Comparison of ENCODE assay signal across 17 cellular contexts in the genomic region with DNA sequence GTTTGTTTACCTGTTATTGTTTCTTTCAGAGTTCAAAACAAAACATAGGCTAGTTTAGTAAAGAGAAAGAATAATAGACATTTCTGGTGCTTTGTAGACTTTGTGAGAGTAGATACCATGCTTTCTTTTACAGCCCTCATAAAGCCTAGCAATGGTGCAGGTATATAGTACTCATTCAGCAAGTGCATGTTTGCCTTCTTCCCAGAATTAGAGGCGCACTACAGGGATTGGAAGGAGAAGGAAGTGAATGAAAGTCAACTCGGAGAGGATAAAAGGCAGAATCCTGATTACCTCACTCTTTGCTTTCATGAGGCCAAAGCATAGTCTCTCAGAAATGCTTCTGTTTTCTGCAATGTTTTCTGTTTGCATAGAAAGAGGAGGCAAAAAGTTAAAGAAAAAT. TPM values are rescaled to one million over a fixed set of nuclear protein-coding genes. Genes with fewer than 3 reads are reported as not detected.
DNase-seq lines count a peak whose midpoint lies in the region; ATAC-seq and TF ChIP-seq lines count a peak whose summit lies in the region.
"Had no signal": no experiment of that assay in that cellular context is flagged by ENCODE, and none has a peak within 500 bp of the region (broad histone marks: within the 10 kb centered on the region; RNA-seq: fewer than 3 reads in every experiment).

No MANE protein-coding gene starts in this region.

- peaks cover 9% of the 10 kb centered on the region for H3K4me1 Mint-ChIP-seq in progenitor cell of endocrine pancreas (ENCODE audit: low read depth)
- H3K4me1 Mint-ChIP-seq: B cell had no signal

- intact Hi-C loops in colonic mucosa (cut with DNase I) = no loop called here

- H3K27ac ChIP-seq in HL-60 (replicated peaks) (peak overlapping the region; percentile 7; the same call in 1 of the 2 replicates), colonic mucosa (peak overlapping the region; percentile 75), mucosa of rectum (ENCODE audit: low read depth in 2 of 2, low read length in 2 of 2) (peak overlapping the region; percentile 59 to 63), smooth muscle cell (ENCODE audit: low read depth) (no peak overlapping the region)
- H3K27ac ChIP-seq: GM23248 had no signal

- peaks cover 27% of the 10 kb centered on the region for H3K36me3 Mint-ChIP-seq in progenitor cell of endocrine pancreas (ENCODE audit: insufficient read depth)

- 94% methylated on average over 2 of the region's 2 CpGs for WGBS in smooth muscle cell (ENCODE audit: low lambda C conversion rate)

- peak overlapping the region in 1 of 2 donors; percentile 4 for H3K9ac ChIP-seq in colonic mucosa (ENCODE audit: low read depth in 2 of 2, low read length in 2 of 2)
- peak overlapping the region in 1 of 2 donors; percentile 37 for H3K9ac ChIP-seq in mucosa of rectum (ENCODE audit: low read depth in 1 of 2, low read length in 2 of 2)
- H3K9ac ChIP-seq in smooth muscle cell (ENCODE audit: low read depth) = no peak overlapping the region
- H3K9ac ChIP-seq: GM23248 had no signal

- H3K4me3 ChIP-seq in HL-60 (replicated peaks; ENCODE audit: insufficient read depth, low read length) (no peak overlapping the region), colonic mucosa (no peak overlapping the region), mucosa of rectum (ENCODE audit: low read length in 2 of 2) (no peak overlapping the region), smooth muscle cell (no peak overlapping the region)
- H3K4me3 ChIP-seq: GM23248 had no signal

- H3K4me2 ChIP-seq in smooth muscle cell = no peak overlapping the region

- H3K4me3 Mint-ChIP-seq in progenitor cell of endocrine pancreas (ENCODE audit: low read depth) = no peak overlapping the region
- H3K4me3 Mint-ChIP-seq: B cell; CD4-positive, alpha-beta T cell had no signal

- no peaks in the 10 kb centered on the region for H3F3A ChIP-seq in smooth muscle cell (ENCODE audit: low read depth)

- TF ChIP-seq CTCF in HL-60 (IDR thresholded peaks at IDR 0.05; ENCODE audit: insufficient read depth, low read length) (no peak), colonic mucosa (IDR thresholded peaks at IDR 0.05) (no peak), progenitor cell of endocrine pancreas (IDR thresholded peaks at IDR 0.05; ENCODE audit: unreplicated experiment) (no peak), smooth muscle cell (IDR thresholded peaks at IDR 0.05; ENCODE audit: borderline replicate concordance, insufficient read depth, poor library complexity, severe bottlenecking) (no peak)

- no peaks in the 10 kb centered on the region for H3K9me3 Mint-ChIP-seq in progenitor cell of endocrine pancreas (ENCODE audit: low read depth)
- H3K9me3 Mint-ChIP-seq: CD4-positive, alpha-beta T cell had no signal

- no peak for ATAC-seq in GM21529 (IDR thresholded peaks at IDR 0.05; ENCODE audit: unreplicated experiment)
- ATAC-seq: HepG2 had no signal

- H3K27ac Mint-ChIP-seq in progenitor cell of endocrine pancreas = peak overlapping the region; percentile 89
- H3K27ac Mint-ChIP-seq: B cell; CD4-positive, alpha-beta T cell had no signal

- no peaks in the 10 kb centered on the region for H3K9me3 ChIP-seq in colonic mucosa
- H3K9me3 ChIP-seq in mucosa of rectum (ENCODE audit: control insufficient read depth in 2 of 2, low read length in 2 of 2) = no peaks in the 10 kb centered on the region
- H3K9me3 ChIP-seq in smooth muscle cell (replicated peaks; ENCODE audit: low read depth) = no peaks in the 10 kb centered on the region

- H4K20me1 ChIP-seq in smooth muscle cell (ENCODE audit: low read depth) = no peaks in the 10 kb centered on the region

- H3K4me1 ChIP-seq in colonic mucosa = peaks cover 5% of the 10 kb centered on the region
- H3K4me1 ChIP-seq in mucosa of rectum (ENCODE audit: control insufficient read depth in 2 of 2, insufficient read depth in 2 of 2, low read length in 2 of 2) = peaks cover 3 to 12% of the 10 kb centered on the region in 2 donors
- H3K4me1 ChIP-seq in smooth muscle cell (ENCODE audit: low read depth) = no peaks in the 10 kb centered on the region

- no peaks in the 10 kb centered on the region for H3K27me3 Mint-ChIP-seq in progenitor cell of endocrine pancreas
- H3K27me3 Mint-ChIP-seq: B cell; CD4-positive, alpha-beta T cell had no signal

- H3K79me2 ChIP-seq in smooth muscle cell (ENCODE audit: low read depth) = no peaks in the 10 kb centered on the region

- H3K36me3 ChIP-seq in colonic mucosa (no peaks in the 10 kb centered on the region), mucosa of rectum (ENCODE audit: control insufficient read depth in 2 of 2, insufficient read depth in 2 of 2, low read length in 2 of 2) (peaks cover 3 to 9% of the 10 kb centered on the region in 2 donors), smooth muscle cell (ENCODE audit: low read depth) (peaks cover 3% of the 10 kb centered on the region)

- H3K27me3 ChIP-seq in HL-60 (ENCODE audit: insufficient read depth, poor library complexity, severe bottlenecking) (no peaks in the 10 kb centered on the region), colonic mucosa (no peaks in the 10 kb centered on the region), mucosa of rectum (ENCODE audit: control insufficient read depth in 2 of 2, insufficient read depth in 2 of 2, low read length in 2 of 2) (no peaks in the 10 kb centered on the region), smooth muscle cell (ENCODE audit: low read depth) (no peaks in the 10 kb centered on the region)

- H2AFZ ChIP-seq in smooth muscle cell (ENCODE audit: low read depth) = no peak overlapping the region
- H2AFZ ChIP-seq: GM23248 had no signal

- DNase-seq in HL-60 (ENCODE audit: low read depth in 1 of 2, low spot score in 1 of 2) = no peak
- peak; percentile 62 for DNase-seq in colonic mucosa
- no peak for DNase-seq in progenitor cell of endocrine pancreas (ENCODE audit: low spot score, unreplicated experiment)
- no peak for DNase-seq in activated gamma-delta T cell (lab: John Stamatoyannopoulos, UW)
- DNase-seq in islet precursor cell = no peak
- DNase-seq in smooth muscle cell (lab: John Stamatoyannopoulos, UW; ENCODE audit: unreplicated experiment) = no peak
- DNase-seq: ACHN; C1 segment of cervical spinal cord; Calu3; CD4-positive, alpha-beta T cell; DMS 273 treated with DMSO at 0.1 percent for 48 hours; GM23248; H7 had no signal

RNA-seq across cellular contexts. Expression of gene FHDC1, which starts 43.1 kb away (rescaled TPM):
- total RNA-seq in colonic mucosa (10 to 100 TPM; 13.9 to 14.0 TPM), progenitor cell of endocrine pancreas (11.3 and 11.6 TPM in 2 replicates), smooth muscle cell (2.0 and 3.0 TPM in 2 replicates)
- 0.49 and 1.3 TPM in 2 replicates for polyA plus RNA-seq in smooth muscle cell
